ENCODE assay signal across 17 cellular contexts in genomic region chr3:176789281-176789705, GRCh38.
A peak's percentile ranks its signal among the peaks of the same experiment; 100 is the strongest.
DNase-seq lines count a peak whose midpoint lies in the region; ATAC-seq lines count a peak whose summit lies in the region.
"Had no signal": no experiment of that assay in that cellular context is flagged by ENCODE, and none has a peak within 500 bp of the region (broad histone marks: within the 10 kb centered on the region; RNA-seq: fewer than 3 reads in every experiment).

No MANE protein-coding gene starts in this region.

- no peak overlapping the region for H4K8ac ChIP-seq in trophoblast cell (ENCODE audit: low read depth, low read length)

- no peak overlapping the region for H2BK5ac ChIP-seq in trophoblast cell (ENCODE audit: low read depth, low read length, poor library complexity)

- no peak overlapping the region for H4K91ac ChIP-seq in trophoblast cell (ENCODE audit: low read depth, low read length)

- no peak overlapping the region for H3K14ac ChIP-seq in trophoblast cell (ENCODE audit: low read length)

- H3K27me3 ChIP-seq in trophoblast cell (ENCODE audit: insufficient read depth, low read length) = no peaks in the 10 kb centered on the region
- H3K27me3 ChIP-seq: heart left ventricle, SJSA1, vagina had no signal

- DNase-seq in DMS79 (lab: John Stamatoyannopoulos, UW) (peak; percentile 92), HT1080 (ENCODE audit: low read depth) (peak; percentile 35), NCI-H69 (lab: John Stamatoyannopoulos, UW) (peak; percentile 81), NCI-H2196 treated with DMSO at 0.1 percent for 48 hours (lab: John Stamatoyannopoulos, UW; ENCODE audit: unreplicated experiment) (no peak), trophoblast cell (no peak)
- no peak for DNase-seq in effector CD4-positive, alpha-beta T cell
- DNase-seq: central memory CD4-positive, alpha-beta T cell; heart left ventricle; IMR-90; naive thymus-derived CD4-positive, alpha-beta T cell; NCI-H524; stimulated activated CD4-positive, alpha-beta T cell treated with anti-CD3 and anti-CD28 coated beads, Interleukin-2, amount 100 ng/mL, for 48 hours; T-helper 9 cell had no signal

- ATAC-seq in esophagus mucosa = peak; percentile 97
- ATAC-seq: heart left ventricle; naive thymus-derived CD4-positive, alpha-beta T cell had no signal

- no peak overlapping the region for H3K23ac ChIP-seq in trophoblast cell (ENCODE audit: low read length)

- no peaks in the 10 kb centered on the region for H3K9me3 ChIP-seq in trophoblast cell (ENCODE audit: insufficient read depth, low read depth, low read length)
- H3K9me3 ChIP-seq: heart left ventricle, SJSA1, vagina had no signal

- no peak overlapping the region for H2BK120ac ChIP-seq in trophoblast cell (ENCODE audit: insufficient read depth, low read length, poor library complexity)

- H3K18ac ChIP-seq in trophoblast cell (ENCODE audit: low read length) = no peak overlapping the region

- no peaks in the 10 kb centered on the region for H3K36me3 ChIP-seq in trophoblast cell (ENCODE audit: control insufficient read depth in 1 of 2, insufficient read depth in 2 of 2, low read length in 2 of 2)
- H3K36me3 ChIP-seq: heart left ventricle, SJSA1, vagina had no signal

- H2AFZ ChIP-seq in trophoblast cell (ENCODE audit: insufficient read depth, low read length, poor library complexity) = no peak overlapping the region
- H2AFZ ChIP-seq: parathyroid adenoma had no signal

- no peak overlapping the region for H3K4me2 ChIP-seq in trophoblast cell (ENCODE audit: low read length)

- H2AK5ac ChIP-seq in trophoblast cell (ENCODE audit: low read length) = no peak overlapping the region

- no peak overlapping the region for H3K4me3 ChIP-seq in trophoblast cell (ENCODE audit: low read depth, low read length)
- H3K4me3 ChIP-seq: heart left ventricle, SJSA1, vagina had no signal

- no peak overlapping the region for H2BK12ac ChIP-seq in trophoblast cell (ENCODE audit: low read length)

- H3K79me1 ChIP-seq in trophoblast cell (ENCODE audit: low read length) = no peaks in the 10 kb centered on the region

- no peaks in the 10 kb centered on the region for H3K4me1 ChIP-seq in trophoblast cell (ENCODE audit: control insufficient read depth in 1 of 2, insufficient read depth in 2 of 2, low read length in 2 of 2)
- H3K4me1 ChIP-seq: parathyroid adenoma, vagina had no signal

- H3K79me2 ChIP-seq in trophoblast cell (ENCODE audit: control insufficient read depth, insufficient read depth, low read length, poor library complexity) = no peaks in the 10 kb centered on the region
- H3K79me2 ChIP-seq: parathyroid adenoma had no signal

- H3K9ac ChIP-seq in trophoblast cell (ENCODE audit: low read length) = no peak overlapping the region
- H3K9ac ChIP-seq: parathyroid adenoma had no signal

- no peak overlapping the region for H3K4ac ChIP-seq in trophoblast cell (ENCODE audit: low read depth, low read length)

- H3K27ac ChIP-seq in trophoblast cell (ENCODE audit: low read depth, low read length) = no peak overlapping the region
- H3K27ac ChIP-seq: heart left ventricle, parathyroid adenoma, SJSA1, vagina had no signal

- H4K12ac ChIP-seq in trophoblast cell (ENCODE audit: low read depth, low read length) = no peak overlapping the region

- WGBS in trophoblast cell (ENCODE audit: extremely low coverage, insufficient coverage, insufficient read length) = no CpG with 5 or more reads among the region's 1 CpG

Comparison
In these comparisons a context has a peak if more than half of its experiments do, and no peak if none do; other contexts are left out.
1. DNase-seq: peak in DMS79 (single experiment), HT1080 (single experiment) and NCI-H69 (single experiment); none in effector CD4-positive, alpha-beta T cell (single experiment), NCI-H2196 treated with DMSO at 0.1 percent for 48 hours (single experiment) and trophoblast cell (0 of 2).